30 cellular contexts compared by ENCODE assay signal in the genomic region with DNA sequence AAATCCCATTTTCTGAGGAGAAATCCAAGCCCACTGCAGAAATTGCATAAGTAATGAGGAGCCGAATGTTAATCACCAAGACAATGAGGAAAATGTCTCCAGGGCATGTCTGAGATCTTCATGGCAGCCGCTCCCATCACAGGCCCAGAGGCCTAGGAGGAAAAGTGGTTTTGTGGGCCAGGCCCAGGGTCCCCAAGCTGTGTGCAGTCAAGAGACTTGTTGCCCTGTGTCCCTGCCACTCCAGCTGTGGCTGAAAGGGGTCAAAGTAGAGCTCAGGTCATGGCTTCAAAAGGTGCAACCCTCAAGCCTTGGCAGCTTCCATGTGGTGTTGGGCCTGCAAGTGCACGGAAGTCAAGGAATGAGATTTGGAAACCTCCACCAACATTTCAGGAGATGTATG.
"Had no signal": no experiment of that assay in that cellular context is flagged by ENCODE, and none has a peak within 500 bp of the region (broad histone marks: within the 10 kb centered on the region; RNA-seq: fewer than 3 reads in every experiment).

No MANE protein-coding gene starts in this region.

- H3K27ac ChIP-seq: ascending aorta, cardiac muscle cell, VCaP had no signal

- ATAC-seq: activated CD8-positive, alpha-beta memory T cell treated with anti-CD3 and anti-CD28 coated beads, Interleukin-2, amount 10 ng/mL, durations not matched to agents 7 days and 5 days; activated CD8-positive, alpha-beta T cell treated with anti-CD3 and anti-CD28 coated beads for 36 hours; activated naive CD8-positive, alpha-beta T cell treated with anti-CD3 and anti-CD28 coated beads, Interleukin-2, amount 50 U/mL, for 24 hours had no signal

- H3K36me3 ChIP-seq: ascending aorta, cardiac muscle cell had no signal

- H3K9me3 ChIP-seq: ascending aorta had no signal

- DNase-seq: activated B cell treated with CpG ODN at 0.5 μM for 24 hours; activated CD4-positive, alpha-beta memory T cell treated with anti-CD3 and anti-CD28 coated beads for 36 hours; activated CD4-positive, alpha-beta T cell treated with anti-CD3 and anti-CD28 coated beads for 4 hours; activated CD4-positive, alpha-beta T cell treated with anti-CD3 and anti-CD28 coated beads, Interleukin-2, amount 10 ng/mL, durations not matched to agents 24 days and 14 days; activated CD4-positive, alpha-beta T cell treated with anti-CD3 and anti-CD28 coated beads, Interleukin-2, amount 50 U/mL, for 1 hour; activated CD4-positive, alpha-beta T cell treated with anti-CD3 and anti-CD28 coated beads, Interleukin-2, amount 50 U/mL, for 4 hours; activated CD4-positive, CD25-positive, alpha-beta regulatory T cell treated with anti-CD3 and anti-CD28 coated beads, Interleukin-2, amount 50 U/mL, for 72 hours; activated CD8-positive, alpha-beta memory T cell treated with anti-CD3 and anti-CD28 coated beads, Interleukin-2, amount 10 ng/mL, durations not matched to agents 7 days and 5 days; activated CD8-positive, alpha-beta memory T cell treated with anti-CD3 and anti-CD28 coated beads, Interleukin-2, amount 50 U/mL, for 48 hours; activated CD8-positive, alpha-beta T cell treated with anti-CD3 and anti-CD28 coated beads for 36 hours; activated effector memory CD4-positive, alpha-beta T cell treated with Interleukin-2 at 50 U/mL for 16 hours; activated gamma-delta T cell; activated naive CD4-positive, alpha-beta T cell treated with anti-CD3 and anti-CD28 coated beads, Interleukin-2, amount 10 ng/mL, durations not matched to agents 7 days and 5 days; activated naive CD4-positive, alpha-beta T cell treated with Interleukin-2 at 50 U/mL for 16 hours; activated naive CD8-positive, alpha-beta T cell treated with anti-CD3 and anti-CD28 coated beads, Interleukin-2, amount 10 ng/mL, durations not matched to agents 7 days and 5 days; activated naive CD8-positive, alpha-beta T cell treated with anti-CD3 and anti-CD28 coated beads, Interleukin-2, amount 50 U/mL, for 24 hours; activated T-cell treated with anti-CD3 and anti-CD28 coated beads, Interleukin-2, amount 50 U/mL, for 24 hours; activated T-cell treated with anti-CD3 and anti-CD28 coated beads, Interleukin-2, amount 50 U/mL, for 48 hours; amygdala; anterior cingulate cortex; caudate nucleus; SW 1271; T-helper 1 cell; T-helper 2 cell; T-helper 9 cell had no signal

- H3K27me3 ChIP-seq: ascending aorta, cardiac muscle cell had no signal

- FAIRE-seq: bronchial epithelial cell, TTC549 had no signal

- H3K4me3 ChIP-seq: ascending aorta, cardiac muscle cell had no signal

- H3K4me1 ChIP-seq: ascending aorta had no signal
